19 cellular contexts compared by ENCODE assay signal in genomic region chr20:59495166-59495565, GRCh38.
A peak's percentile ranks its signal among the peaks of the same experiment; 100 is the strongest.
DNase-seq lines count a peak whose midpoint lies in the region; ATAC-seq, FAIRE-seq and TF ChIP-seq lines count a peak whose summit lies in the region.
"Had no signal": no experiment of that assay in that cellular context is flagged by ENCODE, and none has a peak within 500 bp of the region (broad histone marks: within the 10 kb centered on the region; RNA-seq: fewer than 3 reads in every experiment).

No MANE protein-coding gene starts in this region.

- no peak overlapping the region for H4K91ac ChIP-seq in neuronal stem cell (ENCODE audit: low read depth, low read length, poor library complexity)

- peaks cover 0 to 2% (median 0%) of the 10 kb centered on the region in 4 donors for H3K4me1 Mint-ChIP-seq in CD4-positive, alpha-beta memory T cell
- H3K4me1 Mint-ChIP-seq: CD14-positive monocyte had no signal

- H3K4me2 ChIP-seq in HepG2 (ENCODE audit: low read depth, low read length) (no peak overlapping the region), neuronal stem cell (ENCODE audit: insufficient read depth, low read length, poor library complexity, severe bottlenecking) (no peak overlapping the region)
- H3K4me2 ChIP-seq: BLaER1 had no signal

- H3K4me1 ChIP-seq in HepG2 (ENCODE audit: insufficient read depth, low read length) (no peaks in the 10 kb centered on the region), right lobe of liver (no peaks in the 10 kb centered on the region), neuronal stem cell (ENCODE audit: control insufficient read depth in 2 of 2, insufficient read depth in 1 of 2, low read depth in 1 of 2, low read length in 2 of 2) (no peaks in the 10 kb centered on the region)
- no peaks in the 10 kb centered on the region for H3K4me1 ChIP-seq in CD4-positive, alpha-beta memory T cell (ENCODE audit: insufficient read depth, low read length)
- H3K4me1 ChIP-seq: BE2C, Caco-2 had no signal

- FAIRE-seq in HepG2 (lab: Jason Lieb, UNC) (no peak), urothelium cell line (lab: Jason Lieb, UNC) (peak; percentile 17)
- FAIRE-seq: A204.1, D721Med, G401.6, GM12891 had no signal

- CTCF ChIA-PET in HepG2 (lab: Yijun Ruan, JAX; ENCODE audit: low intra/inter-chr PET ratio, low total read pairs), result interaction anchor here (1.2 to 1.8 kb wide), 2 partner anchors 625 to 1286 kb away, joined by 3 to 12 read pairs; no protein-coding TSS in a partner anchor
- CTCF ChIA-PET in CD4-positive, alpha-beta memory T cell (lab: Charles Lee; ENCODE audit: partially characterized antibody), result interaction anchor here (0.6 to 2.4 kb wide), 12 partner anchors 10 to 1134 kb away, joined by 3 to 18 read pairs (median 4); no protein-coding TSS in a partner anchor

- TF ChIP-seq POLR2A in HepG2 (IDR thresholded peaks at IDR 0.05; ENCODE audit: insufficient read depth in 1 of 2, low read depth in 2 of 2, low read length in 2 of 2) (no peak), right lobe of liver (IDR thresholded peaks at IDR 0.05) (no peak)

- no TSS peak for BruUV-seq in HepG2 (replicated peaks; lab: Mats Ljungman, UMichigan)

- peak overlapping the region; percentile 38 for H2BK15ac ChIP-seq in neuronal stem cell (ENCODE audit: low read length)

- H2AK5ac ChIP-seq in neuronal stem cell (ENCODE audit: low read depth, low read length), result no peak overlapping the region

- H2BK120ac ChIP-seq in neuronal stem cell (ENCODE audit: low read depth, low read length), result no peak overlapping the region

- TF ChIP-seq EP300 in HepG2 (IDR thresholded peaks at IDR 0.05; ENCODE audit: low read depth in 2 of 2, low read length in 2 of 2) (no peak), HepG2 (CRISPR knock-in tag; IDR thresholded peaks at IDR 0.05; ENCODE audit: borderline replicate concordance) (no peak)

- H3K27ac ChIP-seq in HepG2 (ENCODE audit: extremely low read length, insufficient read depth, low read length) (no peak overlapping the region), right lobe of liver (no peak overlapping the region), neuronal stem cell (replicated peaks; ENCODE audit: low read length) (no peak overlapping the region)
- no peak overlapping the region for H3K27ac ChIP-seq in CD4-positive, alpha-beta memory T cell (ENCODE audit: low read depth, low read length)
- H3K27ac ChIP-seq: BLaER1 had no signal

- no peak overlapping the region for H3K23ac ChIP-seq in neuronal stem cell (ENCODE audit: low read depth, low read length, poor library complexity)

- no peak overlapping the region for H3K14ac ChIP-seq in neuronal stem cell (ENCODE audit: low read length)

- H3K4me3 ChIP-seq in HepG2 (replicated peaks in 1 of 3; ENCODE audit: insufficient read depth in 1 of 3, low read depth in 2 of 3, low read length in 3 of 3) (no peak overlapping the region), right lobe of liver (no peak overlapping the region), neuronal stem cell (ENCODE audit: low read length in 2 of 2) (no peak overlapping the region)
- no peak overlapping the region for H3K4me3 ChIP-seq in CD4-positive, alpha-beta memory T cell (ENCODE audit: low read length in 2 of 2)
- H3K4me3 ChIP-seq: BLaER1 had no signal

- H3K79me1 ChIP-seq in neuronal stem cell (ENCODE audit: low read depth, low read length), result no peaks in the 10 kb centered on the region

- no peak overlapping the region for H2BK12ac ChIP-seq in neuronal stem cell (ENCODE audit: low read length)

- 19% methylated on average over 7 of the region's 8 CpGs for WGBS in HepG2 (ENCODE audit: low lambda C conversion rate)
- 37% methylated on average over 3 of the region's 8 CpGs for WGBS in right lobe of liver (ENCODE audit: insufficient coverage, low coverage, low lambda C conversion rate, missing lambda C conversion rate)
- no CpG with 5 or more reads among the region's 8 CpGs for WGBS in neuronal stem cell (ENCODE audit: extremely low coverage in 2 of 2, insufficient read length in 2 of 2, insufficient replicate concordance in 1 of 2), 2 donors

- TF ChIP-seq CTCF in HepG2 (CRISPR knock-in tag; IDR thresholded peaks at IDR 0.05) (no peak), right lobe of liver (IDR thresholded peaks at IDR 0.05) (no peak)

- peaks cover 0 to 13% (median 5%) of the 10 kb centered on the region in 8 donors for H3K9me3 Mint-ChIP-seq in CD4-positive, alpha-beta memory T cell
- H3K9me3 Mint-ChIP-seq: CD8-positive, alpha-beta T cell had no signal

- no peak overlapping the region for H3K9ac ChIP-seq in HepG2 (ENCODE audit: insufficient read depth, low read depth, low read length)
- no peak overlapping the region for H3K9ac ChIP-seq in neuronal stem cell (ENCODE audit: low read depth, low read length, poor library complexity)
- H3K9ac ChIP-seq: BLaER1 had no signal

- no peaks in the 10 kb centered on the region for H3K36me3 ChIP-seq in HepG2 (replicated peaks in 1 of 2; ENCODE audit: control insufficient read depth in 1 of 2, insufficient read depth in 2 of 2, low read length in 2 of 2)
- no peaks in the 10 kb centered on the region for H3K36me3 ChIP-seq in right lobe of liver
- no peaks in the 10 kb centered on the region for H3K36me3 ChIP-seq in neuronal stem cell (replicated peaks in 1 of 2; ENCODE audit: control insufficient read depth in 2 of 2, insufficient read depth in 2 of 2, low read length in 2 of 2)
- no peaks in the 10 kb centered on the region for H3K36me3 ChIP-seq in CD4-positive, alpha-beta memory T cell (ENCODE audit: insufficient read depth, low read length)
- H3K36me3 ChIP-seq: BE2C, BLaER1 had no signal

- H3K79me2 ChIP-seq in HepG2 (ENCODE audit: insufficient read depth, low read length), result no peaks in the 10 kb centered on the region

- H3K9me3 ChIP-seq in HepG2 (ENCODE audit: low read length), result no peaks in the 10 kb centered on the region
- H3K9me3 ChIP-seq in right lobe of liver, result no peaks in the 10 kb centered on the region
- peaks cover 0 to 2% of the 10 kb centered on the region in 2 donors for H3K9me3 ChIP-seq in neuronal stem cell (replicated peaks in 1 of 2; ENCODE audit: control insufficient read depth in 2 of 2, insufficient read depth in 1 of 2, low read depth in 1 of 2, low read length in 2 of 2)
- H3K9me3 ChIP-seq in CD4-positive, alpha-beta memory T cell (ENCODE audit: control insufficient read depth in 1 of 2, low read length in 2 of 2), result no peaks in the 10 kb centered on the region
- H3K9me3 ChIP-seq: BLaER1 had no signal

- H3K27me3 ChIP-seq in HepG2 (ENCODE audit: control insufficient read depth in 1 of 2, insufficient read depth in 2 of 2, low read length in 2 of 2) (peaks cover 5 to 37% of the 10 kb centered on the region in 2 experiments), right lobe of liver (no peaks in the 10 kb centered on the region), neuronal stem cell (ENCODE audit: control insufficient read depth in 3 of 3, insufficient read depth in 3 of 3, low read depth in 1 of 3, low read length in 3 of 3) (no peaks in the 10 kb centered on the region)
- peaks cover 6% of the 10 kb centered on the region for H3K27me3 ChIP-seq in CD4-positive, alpha-beta memory T cell (ENCODE audit: insufficient read depth, low read length)
- H3K27me3 ChIP-seq: BLaER1 had no signal

- H3K4me3 Mint-ChIP-seq in CD4-positive, alpha-beta memory T cell, result no peak overlapping the region
- H3K4me3 Mint-ChIP-seq: CD14-positive monocyte; CD4-positive, CD25-positive, alpha-beta regulatory T cell; CD8-positive, alpha-beta T cell had no signal

- H3K27me3 Mint-ChIP-seq in CD4-positive, alpha-beta memory T cell, result peaks cover 14 to 17% of the 10 kb centered on the region in 2 donors

- H2BK5ac ChIP-seq in neuronal stem cell (ENCODE audit: low read length), result no peak overlapping the region

- H2AFZ ChIP-seq in HepG2 (ENCODE audit: low read length), result no peak overlapping the region
- H2AFZ ChIP-seq in neuronal stem cell (ENCODE audit: low read length), result no peak overlapping the region

- no peaks in the 10 kb centered on the region for H3K36me3 Mint-ChIP-seq in CD4-positive, alpha-beta memory T cell
- H3K36me3 Mint-ChIP-seq: CD14-positive monocyte; CD4-positive, CD25-positive, alpha-beta regulatory T cell; CD8-positive, alpha-beta T cell had no signal

- intact Hi-C loops in HepG2 (cut with micrococcal nuclease; ENCODE audit: unreplicated experiment), result loop anchor here (5.0 kb wide), 1 partner anchor 273 kb away; no protein-coding TSS in a partner anchor
- intact Hi-C loops in right lobe of liver (cut with DNase I), result no loop called here
- intact Hi-C loops in CD4-positive, alpha-beta memory T cell (cut with micrococcal nuclease), result loop anchor here (5.0 to 10.0 kb wide), 2 partner anchors 273 to 410 kb away; no protein-coding TSS in a partner anchor

- H4K20me1 ChIP-seq in HepG2 (ENCODE audit: insufficient read depth, low read length), result no peaks in the 10 kb centered on the region; the same call in 1 of the 2 replicates
- H4K20me1 ChIP-seq: BLaER1 had no signal

- no peak for TF ChIP-seq RAD21 in HepG2 (CRISPR knock-in tag; IDR thresholded peaks at IDR 0.05)

- no peak overlapping the region for H3K27ac Mint-ChIP-seq in CD4-positive, alpha-beta memory T cell
- H3K27ac Mint-ChIP-seq: CD14-positive monocyte; CD4-positive, CD25-positive, alpha-beta regulatory T cell; CD8-positive, alpha-beta T cell had no signal

- no peak overlapping the region for H3K4ac ChIP-seq in neuronal stem cell (ENCODE audit: low read length)

- peak overlapping the region; percentile 44 for H3K18ac ChIP-seq in neuronal stem cell (ENCODE audit: low read length)

- in situ Hi-C loops in HepG2 (cut with HindIII; ENCODE audit: extremely low pct_ligation_motif_present, low pct_unique_long_range_greater_than_20kb), result loop anchor here (5.0 kb wide), 1 partner anchor 628 kb away; no protein-coding TSS in a partner anchor

- ATAC-seq in HepG2, result no peak
- ATAC-seq in right lobe of liver, result no peak
- ATAC-seq in GM21360 (IDR thresholded peaks at IDR 0.05; ENCODE audit: unreplicated experiment), result no peak
- no peak for ATAC-seq in GM21529 (IDR thresholded peaks at IDR 0.05; ENCODE audit: unreplicated experiment)

- no peak overlapping the region for H4K8ac ChIP-seq in neuronal stem cell (ENCODE audit: low read depth, low read length)

- no peak for DNase-seq in HepG2 (ENCODE audit: low spot score)
- no peak for DNase-seq in right lobe of liver
- DNase-seq in MV-4-11 (lab: John Stamatoyannopoulos, UW), result peak; percentile 12
- no peak for DNase-seq in neuronal stem cell (ENCODE audit: low spot score)
- DNase-seq in urothelium cell line (ENCODE audit: low spot score), result no peak
- DNase-seq in CD4-positive, alpha-beta memory T cell, result no peak
- DNase-seq: GF-D8 had no signal

- POLR2A ChIA-PET in HepG2 (lab: Yijun Ruan, JAX), result no interaction called here
- POLR2A ChIA-PET in CD4-positive, alpha-beta memory T cell (lab: Charles Lee; ENCODE audit: partially characterized antibody), result no interaction called here

TF ChIP-seq in HepG2, 621 proteins besides CTCF, POLR2A, EP300 and RAD21 (continues in another document):
- no peak for TF ChIP-seq U2AF1 (optimal IDR thresholded peaks at IDR 0.05; ENCODE audit: low read depth, low read length)

Comparison
In these comparisons a context has a peak if more than half of its experiments do, and no peak if none do; other contexts are left out.
1. intact Hi-C loops: an anchor here in HepG2 (5.0 kb wide) and CD4-positive, alpha-beta memory T cell (5.0 to 10.0 kb wide); none called in right lobe of liver.